Comparison of ENCODE assay signal across 17 cellular contexts in genomic region chr14:74599946-74600345, GRCh38. TPM values are rescaled to one million over a fixed set of nuclear protein-coding genes. Genes with fewer than 3 reads are reported as not detected.
DNase-seq lines count a peak whose midpoint lies in the region; ATAC-seq and TF ChIP-seq lines count a peak whose summit lies in the region.
"Had no signal": no experiment of that assay in that cellular context is flagged by ENCODE, and none has a peak within 500 bp of the region (broad histone marks: within the 10 kb centered on the region; RNA-seq: fewer than 3 reads in every experiment).

No MANE protein-coding gene starts in this region.

- peaks cover 98% of the 10 kb centered on the region for H3K79me2 ChIP-seq in osteoblast (ENCODE audit: insufficient read depth, low read length)

- TF ChIP-seq POLR2A in heart left ventricle (IDR thresholded peaks at IDR 0.05) (no peak), tibial nerve (IDR thresholded peaks at IDR 0.05) (no peak)

- H3K4me2 ChIP-seq in osteoblast (ENCODE audit: insufficient read depth, low read length) = no peak overlapping the region

- H4K20me1 ChIP-seq in osteoblast (ENCODE audit: insufficient read depth, low read length) = peaks cover 20% of the 10 kb centered on the region
- H4K20me1 ChIP-seq: BLaER1 had no signal

- no peak for TF ChIP-seq CTCF in heart left ventricle (IDR thresholded peaks at IDR 0.05)
- no peak for TF ChIP-seq CTCF in osteoblast (IDR thresholded peaks at IDR 0.05; ENCODE audit: extremely low read depth, low read depth, low read length)
- TF ChIP-seq CTCF in tibial nerve (IDR thresholded peaks at IDR 0.05) = no peak

- WGBS in heart left ventricle, 4 donors = 76 to 88% (median 82%) methylated on average over 7 to 8 of the region's 8 CpGs
- 46 to 70% methylated on average over 8 of the region's 8 CpGs for WGBS in tibial nerve, 2 donors

- ATAC-seq in heart left ventricle (no peak), HG03095 (IDR thresholded peaks at IDR 0.05; ENCODE audit: unreplicated experiment) (no peak)
- ATAC-seq: activated CD4-positive, alpha-beta T cell treated with anti-CD3 and anti-CD28 coated beads for 36 hours had no signal

- no peaks in the 10 kb centered on the region for H3K9me3 ChIP-seq in heart left ventricle
- no peaks in the 10 kb centered on the region for H3K9me3 ChIP-seq in osteoblast (ENCODE audit: low read depth, low read length)
- H3K9me3 ChIP-seq in tibial nerve = no peaks in the 10 kb centered on the region
- H3K9me3 ChIP-seq in effector memory CD4-positive, alpha-beta T cell (ENCODE audit: control insufficient read depth, low read length) = no peaks in the 10 kb centered on the region
- H3K9me3 ChIP-seq: BLaER1 had no signal

- DNase-seq in DMS 273 (lab: John Stamatoyannopoulos, UW; ENCODE audit: unreplicated experiment) = peak; percentile 20
- DNase-seq in DMS 273 treated with DMSO at 0.1 percent for 48 hours (lab: John Stamatoyannopoulos, UW) = no peak
- DNase-seq in heart left ventricle = peak in 1 of 5 donors; percentile 63
- DNase-seq in osteoblast (ENCODE audit: insufficient read length, low spot score, missing footprints) = no peak
- DNase-seq in tibial nerve (ENCODE audit: low spot score in 2 of 2) = no peak
- no peak for DNase-seq in COLO829 (ENCODE audit: low spot score)
- no peak for DNase-seq in effector memory CD4-positive, alpha-beta T cell
- DNase-seq: activated CD4-positive, alpha-beta T cell treated with anti-CD3 and anti-CD28 coated beads for 36 hours; activated naive CD4-positive, alpha-beta T cell treated with anti-CD3 and anti-CD28 coated beads, Interleukin-2, amount 50 U/mL, for 16 hours; Karpas-422; NCI-H226; nephron progenitor cell; SIG-M5; stimulated activated CD4-positive, alpha-beta T cell treated with anti-CD3 and anti-CD28 coated beads, Interleukin-4, amount 100 ng/mL, for 4 hours had no signal

- TF ChIP-seq EP300 in tibial nerve (IDR thresholded peaks at IDR 0.05) = no peak

- H3K36me3 ChIP-seq in heart left ventricle = peaks cover 0 to 21% (median 0%) of the 10 kb centered on the region in 9 donors
- peaks cover 83% of the 10 kb centered on the region for H3K36me3 ChIP-seq in osteoblast (ENCODE audit: insufficient read depth, low read length)
- H3K36me3 ChIP-seq in tibial nerve = peaks cover 0 to 17% (median 0%) of the 10 kb centered on the region in 3 donors
- H3K36me3 ChIP-seq in effector memory CD4-positive, alpha-beta T cell (ENCODE audit: control insufficient read depth, insufficient read depth, low read length) = no peaks in the 10 kb centered on the region
- H3K36me3 ChIP-seq: BLaER1 had no signal

- H3K4me1 ChIP-seq in heart left ventricle = peaks cover 3 to 73% (median 50%) of the 10 kb centered on the region in 12 donors
- peaks cover 58% of the 10 kb centered on the region for H3K4me1 ChIP-seq in osteoblast (ENCODE audit: insufficient read depth, low read length)
- H3K4me1 ChIP-seq in tibial nerve = peaks cover 0 to 60% (median 20%) of the 10 kb centered on the region in 4 donors
- no peaks in the 10 kb centered on the region for H3K4me1 ChIP-seq in effector memory CD4-positive, alpha-beta T cell (ENCODE audit: control insufficient read depth, insufficient read depth, low read length, poor library complexity, severe bottlenecking)
- H3K4me1 ChIP-seq: BLaER1 had no signal

- no peak overlapping the region for H2AFZ ChIP-seq in osteoblast (ENCODE audit: low read length)

- intact Hi-C loops in heart left ventricle (cut with DNase I) = loop anchor here in 4 of 10 donors (5.0 to 10.0 kb wide), 5 partner anchors 45 to 205 kb away; partner anchors contain the start of genes ISCA2 (in 1 of the 4) and NPC2 (in 1 of the 4)

- H3K27ac ChIP-seq in heart left ventricle (peak overlapping the region in 11 of 12 donors; percentile 35 to 80 (median 67)), osteoblast (ENCODE audit: low read depth, low read length) (peak overlapping the region; percentile 50), tibial nerve (peak overlapping the region; percentile 6 to 80 (median 52))
- no peak overlapping the region for H3K27ac ChIP-seq in effector memory CD4-positive, alpha-beta T cell (ENCODE audit: insufficient read depth, low read length, poor library complexity, severe bottlenecking)
- H3K27ac ChIP-seq: 22Rv1, BLaER1 had no signal

- H3K4me3 ChIP-seq in heart left ventricle (no peak overlapping the region), osteoblast (ENCODE audit: insufficient read depth, low read length) (no peak overlapping the region), tibial nerve (no peak overlapping the region)
- no peak overlapping the region for H3K4me3 ChIP-seq in effector memory CD4-positive, alpha-beta T cell (ENCODE audit: insufficient read depth, low read depth, low read length, poor library complexity, severe bottlenecking)
- H3K4me3 ChIP-seq: BLaER1 had no signal

- H3K27me3 ChIP-seq in heart left ventricle (no peaks in the 10 kb centered on the region), osteoblast (ENCODE audit: insufficient read depth, low read length) (no peaks in the 10 kb centered on the region), tibial nerve (no peaks in the 10 kb centered on the region)
- H3K27me3 ChIP-seq in effector memory CD4-positive, alpha-beta T cell (replicated peaks; ENCODE audit: control insufficient read depth, insufficient read depth, low read length, poor library complexity, severe bottlenecking) = no peaks in the 10 kb centered on the region
- H3K27me3 ChIP-seq: BLaER1 had no signal

RNA-seq across cellular contexts. Expression of gene LTBP2, which starts 12.1 kb away (rescaled TPM):
- 10 to 100 TPM; 19.1 to 69.1 (median 36.1) TPM for total RNA-seq in heart left ventricle
- 1 to 10 TPM; 4.0 to 8.4 TPM for polyA plus RNA-seq in heart left ventricle
- 493 and 546 TPM in 2 replicates for total RNA-seq in osteoblast
- total RNA-seq in tibial nerve = 100 to 1,000 TPM in 2 of 4 donors, 10 to 100 TPM in 2; 67.1 to 276 (median 134) TPM
